9 cellular contexts compared by ENCODE assay signal in genomic region chr10:74855027-74855426, GRCh38. TPM values are rescaled to one million over a fixed set of nuclear protein-coding genes. Genes with fewer than 3 reads are reported as not detected.
A peak's percentile ranks its signal among the peaks of the same experiment; 100 is the strongest.
DNase-seq lines count a peak whose midpoint lies in the region; ATAC-seq, FAIRE-seq and TF ChIP-seq lines count a peak whose summit lies in the region.
"Had no signal": no experiment of that assay in that cellular context is flagged by ENCODE, and none has a peak within 500 bp of the region (broad histone marks: within the 10 kb centered on the region; RNA-seq: fewer than 3 reads in every experiment).

No MANE protein-coding gene starts in this region.

- H3K27ac ChIP-seq in SJCRH30: no peak overlapping the region

- ATAC-seq in HG02610 (IDR thresholded peaks at IDR 0.05; ENCODE audit: unreplicated experiment): peak; percentile 74
- ATAC-seq in naive thymus-derived CD8-positive, alpha-beta T cell: peak in 1 of 2 donors; percentile 28

- no peaks in the 10 kb centered on the region for H3K9me3 Mint-ChIP-seq in activated naive CD8-positive, alpha-beta T cell (ENCODE audit: low read depth)
- H3K9me3 Mint-ChIP-seq in naive thymus-derived CD8-positive, alpha-beta T cell: no peaks in the 10 kb centered on the region

- FAIRE-seq in GM12892 (lab: Jason Lieb, UNC): peak; percentile 94
- FAIRE-seq: keratinocyte had no signal

- no peaks in the 10 kb centered on the region for H3K27me3 Mint-ChIP-seq in activated naive CD8-positive, alpha-beta T cell
- no peaks in the 10 kb centered on the region for H3K27me3 Mint-ChIP-seq in naive thymus-derived CD8-positive, alpha-beta T cell

- no peaks in the 10 kb centered on the region for H3K27me3 ChIP-seq in SJCRH30

- H3K4me3 ChIP-seq in SJCRH30: no peak overlapping the region

- no peaks in the 10 kb centered on the region for H3K4me1 ChIP-seq in SJCRH30

- POLR2A ChIA-PET in naive thymus-derived CD8-positive, alpha-beta T cell (lab: Charles Lee): no interaction called here

- no peaks in the 10 kb centered on the region for H3K9me3 ChIP-seq in SJCRH30 (replicated peaks)

- no peak for TF ChIP-seq POLR2A in GM12892 (IDR thresholded peaks at IDR 0.05; ENCODE audit: low read depth, low read length)

- peaks cover 51% of the 10 kb centered on the region for H3K4me1 Mint-ChIP-seq in activated naive CD8-positive, alpha-beta T cell (ENCODE audit: low read depth)
- peaks cover 23 to 68% (median 56%) of the 10 kb centered on the region in 4 donors for H3K4me1 Mint-ChIP-seq in naive thymus-derived CD8-positive, alpha-beta T cell

- H3K36me3 Mint-ChIP-seq in activated naive CD8-positive, alpha-beta T cell: peaks cover 14% of the 10 kb centered on the region
- peaks cover 4 to 25% (median 8%) of the 10 kb centered on the region in 3 donors for H3K36me3 Mint-ChIP-seq in naive thymus-derived CD8-positive, alpha-beta T cell

- no peaks in the 10 kb centered on the region for H3K36me3 ChIP-seq in SJCRH30

- peak overlapping the region; percentile 87 for H3K27ac Mint-ChIP-seq in activated naive CD8-positive, alpha-beta T cell
- H3K27ac Mint-ChIP-seq in naive thymus-derived CD8-positive, alpha-beta T cell: peak overlapping the region; percentile 3 to 81 (median 72)

- H3K4me3 Mint-ChIP-seq in activated naive CD8-positive, alpha-beta T cell: peak overlapping the region; percentile 53
- H3K4me3 Mint-ChIP-seq in naive thymus-derived CD8-positive, alpha-beta T cell: peak overlapping the region in 8 of 10 donors; percentile 12 to 75 (median 52)

- DNase-seq in GM12892 (ENCODE audit: insufficient read length) (no peak), SJCRH30 (no peak), RKO (ENCODE audit: low spot score) (no peak), DMS114 treated with DMSO at 0.1 percent for 48 hours (lab: John Stamatoyannopoulos, UW; ENCODE audit: unreplicated experiment) (no peak), dedifferentiated amniotic fluid mesenchymal stem cell (ENCODE audit: extremely low spot score) (no peak)
- DNase-seq in naive thymus-derived CD8-positive, alpha-beta T cell: no peak

RNA-seq across cellular contexts. Expression of gene KAT6B, which starts 28.6 kb away (rescaled TPM):
- 15.1 TPM for polyA plus RNA-seq in GM12892 (2012; ENCODE audit: missing spikeins)
- total RNA-seq in naive thymus-derived CD8-positive, alpha-beta T cell: 10 to 100 TPM; 69.6 to 70.3 TPM
- polyA plus RNA-seq in naive thymus-derived CD8-positive, alpha-beta T cell: 10 to 100 TPM; 19.0 to 29.3 (median 26.2) TPM
- total RNA-seq in SJCRH30 (2014; rRNA removed; shearing (Covaris generic)): 18.5 and 21.1 TPM in 2 replicates
